8 cellular contexts compared by ENCODE assay signal in the genomic region with DNA sequence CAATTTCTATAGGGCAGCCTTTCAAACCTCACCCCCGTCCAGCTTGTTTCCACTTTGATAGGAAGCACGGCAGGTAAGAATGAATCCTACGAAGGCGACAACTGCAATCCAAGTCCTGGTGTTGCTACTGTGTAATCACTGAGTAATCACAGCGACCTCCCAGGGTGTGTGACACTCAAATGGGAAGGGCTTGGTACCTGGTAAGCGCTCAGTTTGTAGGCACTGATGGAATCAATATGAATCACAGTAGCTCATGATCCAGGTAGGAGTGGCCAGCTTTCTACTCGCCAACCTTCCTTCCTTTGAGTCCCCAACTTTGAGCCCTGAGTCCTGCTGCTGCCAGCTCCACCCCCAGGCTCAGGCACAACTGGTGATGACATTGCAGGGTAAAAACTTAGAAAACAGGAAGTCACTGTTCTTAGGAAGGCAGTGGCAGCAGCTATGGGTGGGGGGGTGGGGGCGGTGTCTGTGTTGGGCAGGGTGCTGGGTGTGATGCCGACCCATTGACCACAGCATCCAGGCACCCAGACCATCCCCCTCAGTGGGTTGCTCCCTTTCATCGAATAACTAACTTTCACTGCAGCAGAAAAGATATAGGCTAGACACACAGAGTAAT.
DNase-seq lines count a peak whose midpoint lies in the region; ATAC-seq and TF ChIP-seq lines count a peak whose summit lies in the region.

No MANE protein-coding gene starts in this region.

- POLR2A ChIA-PET in activated B cell treated with CpG ODN at 0.5 μM for 24 hours (lab: Charles Lee) = interaction anchor here (0.7 to 1.5 kb wide), 5 partner anchors 8 to 227 kb away, joined by 3 to 6 read pairs (median 3); partner anchors contain the start of gene POU2F1

- no peaks in the 10 kb centered on the region for H3K9me3 Mint-ChIP-seq in activated B cell treated with CpG ODN at 0.5 μM for 24 hours

- no peak overlapping the region for H3K4me3 ChIP-seq in coronary artery

- peak overlapping the region; percentile 70 for H3K27ac Mint-ChIP-seq in activated B cell treated with CpG ODN at 0.5 μM for 24 hours

- CTCF ChIA-PET in activated B cell treated with CpG ODN at 0.5 μM for 24 hours (lab: Charles Lee) = interaction anchor here (0.5 to 3.2 kb wide), 3 partner anchors 86 to 537 kb away, joined by 3 to 20 read pairs (median 3); no protein-coding TSS in a partner anchor

- intact Hi-C loops in activated B cell treated with CpG ODN at 0.5 μM for 24 hours (cut with micrococcal nuclease) = loop anchor here (2.0 to 5.0 kb wide), 3 partner anchors 17 to 535 kb away; no protein-coding TSS in a partner anchor

- TF ChIP-seq CTCF in activated B cell treated with CpG ODN at 0.5 μM for 24 hours (IDR thresholded peaks at IDR 0.05) = no peak
- TF ChIP-seq CTCF in coronary artery (IDR thresholded peaks at IDR 0.05) = no peak

- no peaks in the 10 kb centered on the region for H3K36me3 Mint-ChIP-seq in activated B cell treated with CpG ODN at 0.5 μM for 24 hours (ENCODE audit: low read depth)

- H3K27ac ChIP-seq in coronary artery = no peak overlapping the region

- ATAC-seq in GM18909 (IDR thresholded peaks at IDR 0.05; ENCODE audit: poor library complexity, unreplicated experiment) = peak; percentile 79
- ATAC-seq in activated B cell treated with CpG ODN at 0.5 μM for 24 hours (ENCODE audit: low read depth) = peak; percentile 94

- peak; percentile 58 for DNase-seq in HK-2 (ENCODE audit: unreplicated experiment)
- DNase-seq in activated B cell treated with CpG ODN at 0.5 μM for 24 hours = no peak
- peak; percentile 57 for DNase-seq in coronary artery (ENCODE audit: low spot score)
- peak; percentile 41 to 70 for DNase-seq in stimulated activated CD4-positive, alpha-beta T cell treated with anti-CD3 and anti-CD28 coated beads, Interleukin-4, amount 100 ng/mL, for 4 hours
- DNase-seq in AG08395 (ENCODE audit: low spot score) = no peak
- DNase-seq in DMS79 treated with DMSO at 0.1 percent for 48 hours (lab: John Stamatoyannopoulos, UW) = no peak
- DNase-seq in NCI-H2171 (lab: John Stamatoyannopoulos, UW) = no peak

- H3K4me1 Mint-ChIP-seq in activated B cell treated with CpG ODN at 0.5 μM for 24 hours = peaks cover 25% of the 10 kb centered on the region

- H3K4me3 Mint-ChIP-seq in activated B cell treated with CpG ODN at 0.5 μM for 24 hours = peak overlapping the region; percentile 61

- no peaks in the 10 kb centered on the region for H3K27me3 Mint-ChIP-seq in activated B cell treated with CpG ODN at 0.5 μM for 24 hours

Comparison
In these comparisons a context has a peak if more than half of its experiments do, and no peak if none do; other contexts are left out.
1. DNase-seq: peak in HK-2 (single experiment), coronary artery (single experiment) and stimulated activated CD4-positive, alpha-beta T cell treated with anti-CD3 and anti-CD28 coated beads, Interleukin-4, amount 100 ng/mL, for 4 hours (2 of 2); none in activated B cell treated with CpG ODN at 0.5 μM for 24 hours (single experiment), AG08395 (single experiment), DMS79 treated with DMSO at 0.1 percent for 48 hours (single experiment) and NCI-H2171 (single experiment).